In genomic region chr2:101998556-101999121, GRCh38 we compare ENCODE assay signal across 10 cellular contexts. TPM values are rescaled to one million over a fixed set of nuclear protein-coding genes. Genes with fewer than 3 reads are reported as not detected.
DNase-seq lines count a peak whose midpoint lies in the region; ATAC-seq and FAIRE-seq lines count a peak whose summit lies in the region.
"Had no signal": no experiment of that assay in that cellular context is flagged by ENCODE, and none has a peak within 500 bp of the region (broad histone marks: within the 10 kb centered on the region; RNA-seq: fewer than 3 reads in every experiment).

No MANE protein-coding gene starts in this region.

- H3K36me3 ChIP-seq in small intestine (ENCODE audit: control insufficient read depth in 2 of 2, insufficient read depth in 2 of 2, low read length in 2 of 2) = no peaks in the 10 kb centered on the region
- H3K36me3 ChIP-seq: right atrium auricular region had no signal

- no peaks in the 10 kb centered on the region for H3K36me3 Mint-ChIP-seq in activated T-cell treated with anti-CD3 and anti-CD28 coated beads, Interleukin-2, amount 50 U/mL, for 72 hours (ENCODE audit: insufficient read depth in 2 of 2)

- peak overlapping the region; percentile 47 to 77 for H3K4me3 Mint-ChIP-seq in activated T-cell treated with anti-CD3 and anti-CD28 coated beads, Interleukin-2, amount 50 U/mL, for 72 hours

- H3K27me3 Mint-ChIP-seq in activated T-cell treated with anti-CD3 and anti-CD28 coated beads, Interleukin-2, amount 50 U/mL, for 72 hours (ENCODE audit: low read depth) = peaks cover 11% of the 10 kb centered on the region

- ATAC-seq in GM18867 (IDR thresholded peaks at IDR 0.05; ENCODE audit: unreplicated experiment) (peak; percentile 40), HG02938 (IDR thresholded peaks at IDR 0.05; ENCODE audit: unreplicated experiment) (peak; percentile 21)
- peak; percentile 51 to 57 for ATAC-seq in activated T-cell treated with anti-CD3 and anti-CD28 coated beads, Interleukin-2, amount 50 U/mL, for 72 hours (replicated peaks in 1 of 2)

- no peak overlapping the region for H3K4me3 ChIP-seq in small intestine (ENCODE audit: low read depth in 1 of 2, low read length in 2 of 2)
- H3K4me3 ChIP-seq: coronary artery, right atrium auricular region had no signal

- H3K27me3 ChIP-seq in small intestine (ENCODE audit: control insufficient read depth in 2 of 2, insufficient read depth in 2 of 2, low read length in 2 of 2) = no peaks in the 10 kb centered on the region
- H3K27me3 ChIP-seq: right atrium auricular region had no signal

- WGBS in small intestine, 3 donors = 66 to 84% (median 72%) methylated on average over 3 of the region's 3 CpGs

- peaks cover 46% of the 10 kb centered on the region for H3K4me1 Mint-ChIP-seq in activated T-cell treated with anti-CD3 and anti-CD28 coated beads, Interleukin-2, amount 50 U/mL, for 72 hours (ENCODE audit: low read depth)

- no peaks in the 10 kb centered on the region for H3K9me3 Mint-ChIP-seq in activated T-cell treated with anti-CD3 and anti-CD28 coated beads, Interleukin-2, amount 50 U/mL, for 72 hours

- peak overlapping the region; percentile 91 for H3K27ac Mint-ChIP-seq in activated T-cell treated with anti-CD3 and anti-CD28 coated beads, Interleukin-2, amount 50 U/mL, for 72 hours

- H3K4me1 ChIP-seq in small intestine (ENCODE audit: control insufficient read depth in 2 of 2, insufficient read depth in 1 of 2, low read depth in 1 of 2, low read length in 1 of 2) = no peaks in the 10 kb centered on the region
- H3K4me1 ChIP-seq: right atrium auricular region had no signal

- DNase-seq in activated T-cell treated with anti-CD3 and anti-CD28 coated beads, Interleukin-2, amount 50 U/mL, for 72 hours = peak; percentile 62 to 70
- DNase-seq in small intestine (peak; percentile 6), NCI-H2107 treated with DMSO at 0.1 percent for 48 hours (lab: John Stamatoyannopoulos, UW; ENCODE audit: unreplicated experiment) (no peak), NOMO-1 treated with DMSO at 0.1 percent for 48 hours (lab: John Stamatoyannopoulos, UW; ENCODE audit: unreplicated experiment) (no peak), MV-4-11 (lab: John Stamatoyannopoulos, UW) (no peak)
- DNase-seq: NCI-H187 treated with DMSO at 0.1 percent for 48 hours had no signal

- no peaks in the 10 kb centered on the region for H3K9me3 ChIP-seq in small intestine (ENCODE audit: control insufficient read depth, low read depth)
- H3K9me3 ChIP-seq: right atrium auricular region had no signal

- H3K27ac ChIP-seq in small intestine (ENCODE audit: low read depth in 1 of 2, low read length in 1 of 2) = no peak overlapping the region
- H3K27ac ChIP-seq: coronary artery, right atrium auricular region had no signal

- no peak for FAIRE-seq in small intestine (lab: Jason Lieb, UNC)

RNA-seq across cellular contexts. Expression of gene IL1R2, which starts 6.9 kb away (rescaled TPM):
- total RNA-seq in activated T-cell treated with anti-CD3 and anti-CD28 coated beads, Interleukin-2, amount 50 U/mL, for 72 hours = 10 to 100 TPM in 1 of 2 donors, 1 to 10 TPM in 1; 8.2 to 11.0 TPM
- 1 to 10 TPM; 1.6 to 5.2 (median 3.8) TPM for polyA plus RNA-seq in small intestine

Comparison
In these comparisons a context has a peak if more than half of its experiments do, and no peak if none do; other contexts are left out.
1. DNase-seq: peak in activated T-cell treated with anti-CD3 and anti-CD28 coated beads, Interleukin-2, amount 50 U/mL, for 72 hours (2 of 2) and small intestine (single experiment); none in NCI-H2107 treated with DMSO at 0.1 percent for 48 hours (single experiment), NOMO-1 treated with DMSO at 0.1 percent for 48 hours (single experiment) and MV-4-11 (single experiment).
2. Peak in every context shown above with its lines, with median percentiles within 50 percentile points of each other: ATAC-seq.